8 cellular contexts compared by ENCODE assay signal in the genomic region with DNA sequence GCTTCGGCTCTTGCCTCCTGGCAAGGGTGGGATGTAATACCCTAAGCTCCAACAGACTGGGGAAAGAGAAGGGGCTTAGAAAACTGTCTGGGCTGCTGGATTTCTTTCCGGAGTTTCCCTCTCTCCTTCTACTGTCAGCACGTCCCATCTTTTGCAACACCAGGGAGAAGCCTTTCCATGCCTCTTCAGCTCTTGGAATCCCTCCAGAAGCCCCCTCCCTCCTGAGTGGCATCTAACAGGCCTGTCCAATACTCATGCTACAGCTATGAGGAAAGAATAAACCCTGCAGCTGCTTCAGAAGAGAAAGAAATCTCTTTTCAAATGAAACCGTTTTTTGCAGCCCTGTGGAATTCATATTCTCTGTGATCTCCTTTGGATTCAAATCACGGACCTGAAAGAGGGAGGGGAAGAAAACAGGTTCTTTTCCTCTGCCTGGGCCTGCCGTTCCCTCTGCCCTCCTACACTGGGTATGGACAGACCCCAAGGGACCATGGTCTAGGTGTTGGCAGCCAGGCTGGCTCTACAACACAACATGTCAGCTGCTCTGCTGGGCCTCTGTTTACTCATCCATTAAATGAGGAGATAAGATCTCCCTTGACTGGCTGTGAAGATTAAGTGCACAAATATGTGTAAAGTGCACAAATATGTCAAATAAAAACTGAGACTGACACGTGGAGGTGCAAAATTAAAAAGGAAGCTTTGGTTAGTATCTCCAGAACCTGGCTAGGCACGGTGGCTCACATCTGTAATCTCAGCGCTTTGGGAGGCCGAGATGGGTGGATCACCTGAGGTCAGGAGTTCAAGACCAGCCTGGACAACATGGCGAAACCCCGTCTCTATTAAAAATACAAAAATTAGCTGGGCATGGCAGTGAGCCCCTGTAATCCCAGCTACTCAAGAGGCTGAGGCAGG. TPM values are rescaled to one million over a fixed set of nuclear protein-coding genes. Genes with fewer than 3 reads are reported as not detected.
A peak's percentile ranks its signal among the peaks of the same experiment; 100 is the strongest.
DNase-seq lines count a peak whose midpoint lies in the region; ATAC-seq, FAIRE-seq and TF ChIP-seq lines count a peak whose summit lies in the region.

No MANE protein-coding gene starts in this region.

- intact Hi-C loops in heart right ventricle (cut with DNase I) (loop anchor here in 5 of 10 donors (5.0 to 10.0 kb wide), 4 partner anchors 41 to 628 kb away; partner anchors contain the start of genes TP53BP2 (in 2 of the 5) and NVL (in 1 of the 5)), Right ventricle myocardium superior (cut with DNase I) (no loop called here), aorta (cut with DNase I) (loop anchor here in 1 of 2 donors (5.0 kb wide), 1 partner anchor 121 kb away; no protein-coding TSS in a partner anchor)

- dilution Hi-C loops in keratinocyte (cut with MboI; ENCODE audit: extremely low pct_ligation_motif_present, low sequenced_read_pairs), result no loop called here

- H4K20me1 ChIP-seq in keratinocyte (ENCODE audit: control insufficient read depth, extremely low read depth, insufficient read depth, low read length), result no peaks in the 10 kb centered on the region

- ATAC-seq in heart right ventricle (no peak), Right ventricle myocardium superior (ENCODE audit: poor library complexity) (no peak), WTC11 (no peak), aorta (ENCODE audit: low FRiP score) (no peak)

- peak overlapping the region; percentile 42 for H3K4me2 ChIP-seq in keratinocyte (ENCODE audit: control insufficient read depth, extremely low read depth, insufficient read depth, low read depth, low read length)

- TF ChIP-seq CTCF in heart right ventricle (IDR thresholded peaks at IDR 0.05), result no peak
- TF ChIP-seq CTCF in WTC11 (IDR thresholded peaks at IDR 0.05), result no peak
- TF ChIP-seq CTCF in keratinocyte (optimal IDR thresholded peaks at IDR 0.05 in 1 of 3, IDR thresholded peaks at IDR 0.05 in 1 of 3, conservative IDR thresholded peaks at IDR 0.05 in 1 of 3; ENCODE audit: extremely low read depth in 1 of 3, insufficient read depth in 2 of 3, low read length in 3 of 3), result no peak

- peaks cover 14% of the 10 kb centered on the region for H3K4me1 Mint-ChIP-seq in WTC11

- H3K9me3 ChIP-seq in heart right ventricle, result no peaks in the 10 kb centered on the region
- no peaks in the 10 kb centered on the region for H3K9me3 ChIP-seq in keratinocyte (ENCODE audit: control insufficient read depth, low read depth, low read length)
- no peaks in the 10 kb centered on the region for H3K9me3 ChIP-seq in aorta (ENCODE audit: control insufficient read depth, low read length)

- peak overlapping the region; percentile 22 for H3K9ac ChIP-seq in keratinocyte (ENCODE audit: control insufficient read depth, extremely low read depth, insufficient read depth, low read length)

- peaks cover 24% of the 10 kb centered on the region for H3K27me3 Mint-ChIP-seq in WTC11 (ENCODE audit: low read depth)

- POLR2A ChIA-PET in WTC11 (lab: Charles Lee), result no interaction called here

- no peak overlapping the region for H3K4me3 ChIP-seq in heart right ventricle
- no peak overlapping the region for H3K4me3 ChIP-seq in keratinocyte (ENCODE audit: control insufficient read depth in 2 of 3, extremely low read depth in 1 of 3, insufficient read depth in 2 of 3, low read depth in 1 of 3, low read length in 3 of 3)
- no peak overlapping the region for H3K4me3 ChIP-seq in aorta (ENCODE audit: low read length in 2 of 2)

- no peaks in the 10 kb centered on the region for H3K36me3 Mint-ChIP-seq in WTC11

- H3K27ac ChIP-seq in heart right ventricle (peak overlapping the region in 8 of 10 donors; percentile 67 to 99 (median 80)), keratinocyte (ENCODE audit: control insufficient read depth, insufficient read depth, low read length) (peak overlapping the region; percentile 76), aorta (ENCODE audit: low read depth in 1 of 2, low read length in 2 of 2) (peak overlapping the region; percentile 33 to 94)

- H3K9me1 ChIP-seq in keratinocyte (ENCODE audit: control insufficient read depth, extremely low read depth, insufficient read depth, low read length), result no peaks in the 10 kb centered on the region

- DNase-seq in heart right ventricle (no peak), Right ventricle myocardium superior (no peak), WTC11 (ENCODE audit: low spot score) (no peak), keratinocyte (ENCODE audit: low read depth, low spot score) (no peak), aorta (no peak), HUDEP-2 (lab: John Stamatoyannopoulos, UW; ENCODE audit: unreplicated experiment in 76 of 76) (no peak), medulla oblongata (ENCODE audit: extremely low spot score) (no peak), GM19239 (ENCODE audit: insufficient read length, low spot score) (no peak)

- CTCF ChIA-PET in WTC11 (lab: Charles Lee), result no interaction called here

- no peak overlapping the region for H3K4me3 Mint-ChIP-seq in WTC11

- 55 to 58% methylated on average over 12 of the region's 12 CpGs for WGBS in heart right ventricle, 2 donors
- WGBS in aorta, 2 donors, result 42 to 46% methylated on average over 12 of the region's 12 CpGs

- no peaks in the 10 kb centered on the region for H3K79me2 ChIP-seq in keratinocyte (ENCODE audit: control insufficient read depth, insufficient read depth, low read length)

- no peaks in the 10 kb centered on the region for H3K9me3 Mint-ChIP-seq in WTC11

- no peak for FAIRE-seq in keratinocyte (lab: Jason Lieb, UNC)
- FAIRE-seq in GM19239 (lab: Jason Lieb, UNC), result no peak

- H3K4me1 ChIP-seq in heart right ventricle (peaks cover 12 to 66% (median 59%) of the 10 kb centered on the region in 9 donors), keratinocyte (ENCODE audit: control insufficient read depth, extremely low read depth, insufficient read depth, low read length) (peaks cover 51% of the 10 kb centered on the region), aorta (ENCODE audit: control insufficient read depth in 1 of 2, insufficient read depth in 2 of 2, low read length in 2 of 2) (peaks cover 0 to 6% of the 10 kb centered on the region in 2 donors)

- H3K36me3 ChIP-seq in heart right ventricle, result no peaks in the 10 kb centered on the region
- no peaks in the 10 kb centered on the region for H3K36me3 ChIP-seq in keratinocyte (ENCODE audit: control insufficient read depth in 2 of 2, extremely low read depth in 1 of 2, insufficient read depth in 2 of 2, low read length in 2 of 2)
- H3K36me3 ChIP-seq in aorta (ENCODE audit: control insufficient read depth in 1 of 2, insufficient read depth in 2 of 2, low read length in 1 of 2), result no peaks in the 10 kb centered on the region

- H3K27me3 ChIP-seq in heart right ventricle (no peaks in the 10 kb centered on the region), keratinocyte (ENCODE audit: control insufficient read depth, extremely low read depth, insufficient read depth, low read length) (no peaks in the 10 kb centered on the region), aorta (ENCODE audit: control insufficient read depth in 1 of 2, insufficient read depth in 2 of 2, low read length in 1 of 2) (no peaks in the 10 kb centered on the region)

- no peak overlapping the region; the same call in 1 of the 2 replicates for H3K27ac Mint-ChIP-seq in WTC11

- no peak overlapping the region for H2AFZ ChIP-seq in keratinocyte (ENCODE audit: control insufficient read depth, low read length)

TF ChIP-seq in WTC11, 78 proteins besides CTCF, POLR2A, EP300 and RAD21 (continues in another document):
- no peak for TF ChIP-seq TEAD1 (CRISPR knock-in tag; IDR thresholded peaks at IDR 0.05)
- no peak for TF ChIP-seq PREB (CRISPR knock-in tag; IDR thresholded peaks at IDR 0.05; ENCODE audit: borderline replicate concordance)
- TF ChIP-seq ZNF263 (CRISPR knock-in tag; IDR thresholded peaks at IDR 0.05; ENCODE audit: low read depth), result no peak

RNA-seq across cellular contexts. Expression of gene CAPN2, which starts 6.0 kb away (rescaled TPM):
- total RNA-seq in heart right ventricle, result 100 to 1,000 TPM in 1 of 10 donors, 10 to 100 TPM in 9; 65.6 to 104 (median 77.6) TPM
- 100 to 1,000 TPM in 1 of 2 donors, 10 to 100 TPM in 1; 62.4 to 107 TPM for polyA plus RNA-seq in heart right ventricle
- 72.6 TPM for total RNA-seq in Right ventricle myocardium superior
- 21.3 to 24.6 TPM (median 24.2 TPM) in 3 replicates for total RNA-seq in WTC11 (2021)
- polyA plus RNA-seq in keratinocyte, result 278 to 366 TPM (median 350 TPM) in 3 replicates
- polyA plus RNA-seq in keratinocyte (2011; ENCODE audit: low read depth), result 134 TPM
- polyA plus RNA-seq in keratinocyte (2011; cell fraction: cytosol; rRNA removed), result 291 and 382 TPM in 2 replicates
- polyA plus RNA-seq in keratinocyte (2011; cell fraction: nucleus; rRNA removed), result 489 and 510 TPM in 2 replicates
- polyA plus RNA-seq in keratinocyte (2012; ENCODE audit: low replicate concordance), result 174 and 413 TPM in 2 replicates
- 279 to 391 TPM (median 316 TPM) in 3 replicates for polyA minus RNA-seq in keratinocyte
- polyA minus RNA-seq in keratinocyte (2011; cell fraction: cytosol; rRNA and poly(A)+ RNA removed), result 330 TPM
- polyA minus RNA-seq in keratinocyte (2011; cell fraction: nucleus; rRNA and poly(A)+ RNA removed), result 168 and 240 TPM in 2 replicates
- total RNA-seq in aorta, result 100 to 1,000 TPM; 208 to 213 TPM
- 100 to 1,000 TPM in 1 of 2 donors, 10 to 100 TPM in 1; 99.8 to 190 TPM for polyA plus RNA-seq in aorta

RNA-seq across cellular contexts. Expression of gene CAPN8, which starts 40.8 kb away (rescaled TPM):
- total RNA-seq in heart right ventricle, result not detected
- under 1 TPM in 1 of 2 donors, not detected in 1; 0.10 TPM for polyA plus RNA-seq in heart right ventricle
- not detected for total RNA-seq in Right ventricle myocardium superior
- 0.14 to 0.28 TPM in 2 of 3 replicates, not detected in the other for total RNA-seq in WTC11 (2021)
- polyA plus RNA-seq in keratinocyte, result 2.5 to 4.7 TPM (median 3.0 TPM) in 3 replicates
- 0.49 TPM for polyA plus RNA-seq in keratinocyte (2011; ENCODE audit: low read depth)
- 0.58 and 0.79 TPM in 2 replicates for polyA plus RNA-seq in keratinocyte (2011; cell fraction: cytosol; rRNA removed)
- 18.0 and 22.5 TPM in 2 replicates for polyA plus RNA-seq in keratinocyte (2011; cell fraction: nucleus; rRNA removed)
- 1.2 and 2.8 TPM in 2 replicates for polyA plus RNA-seq in keratinocyte (2012; ENCODE audit: low replicate concordance)
- 1.7 to 3.0 TPM (median 2.1 TPM) in 3 replicates for polyA minus RNA-seq in keratinocyte
- polyA minus RNA-seq in keratinocyte (2011; cell fraction: cytosol; rRNA and poly(A)+ RNA removed), result not detected
- polyA minus RNA-seq in keratinocyte (2011; cell fraction: nucleus; rRNA and poly(A)+ RNA removed), result 3.2 and 4.1 TPM in 2 replicates
- under 1 TPM in 1 of 2 donors, not detected in 1; 0.45 TPM for total RNA-seq in aorta
- 1 to 10 TPM in 1 of 2 donors, under 1 TPM in 1; 0.33 to 2.9 TPM for polyA plus RNA-seq in aorta
